Comparison of ENCODE assay signal across 16 cellular contexts in the genomic region with DNA sequence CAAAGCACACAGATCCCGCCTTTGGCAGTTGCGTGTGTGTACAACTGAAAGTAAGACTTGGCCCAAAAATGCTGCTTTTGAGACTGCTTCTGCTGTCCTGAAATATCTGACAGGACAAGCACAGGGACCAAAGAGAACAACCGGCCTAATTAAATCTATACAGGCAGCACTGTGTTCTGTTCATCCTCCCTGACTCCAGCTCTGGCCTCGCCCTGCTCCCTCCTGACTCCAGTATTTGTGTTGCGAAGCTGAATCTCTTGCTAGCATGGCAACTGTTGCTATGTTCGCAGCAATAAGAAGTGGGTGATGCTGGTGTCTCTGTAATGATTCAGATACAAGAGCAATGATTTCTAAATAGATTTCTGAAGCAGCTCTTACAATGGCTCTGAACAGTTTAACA. TPM values are rescaled to one million over a fixed set of nuclear protein-coding genes. Genes with fewer than 3 reads are reported as not detected.
DNase-seq lines count a peak whose midpoint lies in the region; ATAC-seq and TF ChIP-seq lines count a peak whose summit lies in the region.
"Had no signal": no experiment of that assay in that cellular context is flagged by ENCODE, and none has a peak within 500 bp of the region (broad histone marks: within the 10 kb centered on the region; RNA-seq: fewer than 3 reads in every experiment).

No MANE protein-coding gene starts in this region.

- H3K27me3 ChIP-seq in tibial nerve: no peaks in the 10 kb centered on the region

- TF ChIP-seq EP300 in tibial nerve (IDR thresholded peaks at IDR 0.05): no peak

- no peak overlapping the region for H3K4me3 ChIP-seq in tibial nerve

- H3K27ac Mint-ChIP-seq in WTC11: no peak overlapping the region
- H3K27ac Mint-ChIP-seq: dendritic cell treated with granulocyte-macrophage colony-stimulating factor and Interleukin-4, amounts not matched to agents 40 ng/mL and 50 ng/mL, for 4 days; stimulated activated naive CD8-positive, alpha-beta T cell treated with anti-CD3 and anti-CD28 coated beads, Interleukin-15, Interleukin-2, amounts not matched to agents 100 ng/mL and 50 ng/mL, for 24 hours had no signal

- CTCF ChIA-PET in WTC11 (lab: Charles Lee): interaction anchor here (0.9 to 4.2 kb wide), 9 partner anchors 10 to 185 kb away, joined by 3 to 19 read pairs (median 5); no protein-coding TSS in a partner anchor

- no peaks in the 10 kb centered on the region for H3K27me3 Mint-ChIP-seq in WTC11 (ENCODE audit: low read depth)
- H3K27me3 Mint-ChIP-seq: dendritic cell treated with granulocyte-macrophage colony-stimulating factor and Interleukin-4, amounts not matched to agents 40 ng/mL and 50 ng/mL, for 4 days; stimulated activated naive CD8-positive, alpha-beta T cell treated with anti-CD3 and anti-CD28 coated beads, Interleukin-15, Interleukin-2, amounts not matched to agents 100 ng/mL and 50 ng/mL, for 24 hours had no signal

- no peaks in the 10 kb centered on the region for H3K9me3 Mint-ChIP-seq in WTC11
- H3K9me3 Mint-ChIP-seq: dendritic cell treated with granulocyte-macrophage colony-stimulating factor and Interleukin-4, amounts not matched to agents 40 ng/mL and 50 ng/mL, for 4 days; stimulated activated naive CD8-positive, alpha-beta T cell treated with anti-CD3 and anti-CD28 coated beads, Interleukin-15, Interleukin-2, amounts not matched to agents 100 ng/mL and 50 ng/mL, for 24 hours had no signal

- no peak for TF ChIP-seq CTCF in WTC11 (IDR thresholded peaks at IDR 0.05)
- TF ChIP-seq CTCF in tibial nerve (IDR thresholded peaks at IDR 0.05): no peak

- no peaks in the 10 kb centered on the region for H3K9me3 ChIP-seq in tibial nerve

- POLR2A ChIA-PET in WTC11 (lab: Charles Lee): no interaction called here

- H3K4me1 Mint-ChIP-seq in WTC11: peaks cover 41% of the 10 kb centered on the region

- DNase-seq in DMS153 treated with DMSO at 0.1 percent for 48 hours (lab: John Stamatoyannopoulos, UW; ENCODE audit: unreplicated experiment) (peak; percentile 86), NCI-H146 (lab: John Stamatoyannopoulos, UW) (peak; percentile 80), WTC11 (ENCODE audit: low spot score) (peak; percentile 19), islet precursor cell (peak; percentile 61), tibial nerve (ENCODE audit: low spot score in 2 of 2) (no peak), iPS-NIHi7 (ENCODE audit: extremely low spot score) (no peak), SIG-M5 treated with dmso at 0.1 percent for 504 hours (lab: John Stamatoyannopoulos, UW; ENCODE audit: unreplicated experiment) (no peak)
- DNase-seq: activated naive CD4-positive, alpha-beta T cell treated with anti-CD3 and anti-CD28 coated beads, Interleukin-2, amount 50 U/mL, for 16 hours; stimulated activated CD4-positive, alpha-beta T cell treated with anti-CD3 and anti-CD28 coated beads, Interleukin-4, amount 100 ng/mL, for 4 hours; T-helper 9 cell had no signal

- no peak for TF ChIP-seq POLR2A in tibial nerve (IDR thresholded peaks at IDR 0.05)

- WGBS in tibial nerve, 2 donors: 64 to 75% methylated on average over 6 of the region's 6 CpGs

- no peaks in the 10 kb centered on the region for H3K36me3 Mint-ChIP-seq in WTC11

- H3K36me3 ChIP-seq in tibial nerve: no peaks in the 10 kb centered on the region

- no peak overlapping the region; the same call in 1 of the 2 replicates for H3K4me3 Mint-ChIP-seq in WTC11
- H3K4me3 Mint-ChIP-seq: dendritic cell treated with granulocyte-macrophage colony-stimulating factor and Interleukin-4, amounts not matched to agents 40 ng/mL and 50 ng/mL, for 4 days; stimulated activated naive CD8-positive, alpha-beta T cell treated with anti-CD3 and anti-CD28 coated beads, Interleukin-15, Interleukin-2, amounts not matched to agents 100 ng/mL and 50 ng/mL, for 24 hours had no signal

- H3K27ac ChIP-seq in tibial nerve: no peak overlapping the region

- ATAC-seq in WTC11 (peak; percentile 57), GM21528 (IDR thresholded peaks at IDR 0.05; ENCODE audit: low FRiP score, unreplicated experiment) (no peak)

- H3K4me1 ChIP-seq in tibial nerve: no peaks in the 10 kb centered on the region

TF ChIP-seq in WTC11, 78 proteins besides CTCF, POLR2A, EP300 and RAD21:
- no peak for TF ChIP-seq SMAD4 (CRISPR knock-in tag; IDR thresholded peaks at IDR 0.05)

RNA-seq across cellular contexts. Expression of gene LRRC53, which starts 7.3 kb away (rescaled TPM):
- total RNA-seq in WTC11 (2021) (not detected in 3 replicates), tibial nerve (not detected)
- total RNA-seq: fibroblast of villous mesenchyme, lung microvascular endothelial cell, posterior vena cava had no signal

Comparison
In these comparisons a context has a peak if more than half of its experiments do, and no peak if none do; other contexts are left out.
1. DNase-seq: peak in DMS153 treated with DMSO at 0.1 percent for 48 hours (single experiment), NCI-H146 (single experiment), WTC11 (single experiment) and islet precursor cell (single experiment); none in tibial nerve (0 of 2), iPS-NIHi7 (single experiment) and SIG-M5 treated with dmso at 0.1 percent for 504 hours (single experiment).